ENCODE assay signal across 17 cellular contexts in the genomic region with DNA sequence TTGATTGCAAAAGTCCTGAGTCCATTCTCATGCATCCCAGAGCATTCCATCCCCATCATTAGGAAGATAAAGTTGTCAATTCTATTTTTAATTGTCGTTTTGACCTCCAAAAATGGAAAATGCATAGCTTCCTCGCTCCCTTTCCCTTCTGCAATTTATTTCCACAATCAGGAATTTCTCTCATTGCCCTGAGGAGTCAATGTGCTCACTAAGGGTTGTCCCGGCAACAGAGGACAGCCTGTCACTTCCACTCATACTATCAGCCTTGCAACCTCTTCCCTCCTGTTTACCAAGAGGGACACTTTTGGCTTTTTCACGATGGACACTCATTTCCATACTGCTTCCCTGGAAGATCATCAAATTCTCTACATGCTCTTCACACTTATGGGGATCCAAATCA.
"Had no signal": no experiment of that assay in that cellular context is flagged by ENCODE, and none has a peak within 500 bp of the region (broad histone marks: within the 10 kb centered on the region; RNA-seq: fewer than 3 reads in every experiment).

No MANE protein-coding gene starts in this region.

- H3K9me3 ChIP-seq: prostate gland, sigmoid colon, thyroid gland had no signal

- H3K4me3 Mint-ChIP-seq: effector memory CD8-positive, alpha-beta T cell; memory B cell; natural killer cell treated with Interleukin-12 subunit alpha and Interleukin-12 subunit beta and Interleukin-15 and Interleukin-18, amount 100 ng/mL, for 72 hours; neural progenitor cell; stimulated activated effector memory CD8-positive, alpha-beta T cell treated with anti-CD3 and anti-CD28 coated beads, Interleukin-12 subunit alpha, Interleukin-12 subunit beta, amount 100 ng/mL, for 72 hours had no signal

- H3K4me1 ChIP-seq: neural progenitor cell, prostate gland, sigmoid colon, stomach had no signal

- H3K27me3 ChIP-seq: neural progenitor cell, sigmoid colon, thyroid gland had no signal

- H3K36me3 ChIP-seq: neural progenitor cell, prostate gland, sigmoid colon, thyroid gland had no signal

- H3K4me1 Mint-ChIP-seq: memory B cell; stimulated activated effector memory CD8-positive, alpha-beta T cell treated with anti-CD3 and anti-CD28 coated beads, Interleukin-12 subunit alpha, Interleukin-12 subunit beta, amount 100 ng/mL, for 72 hours had no signal

- H3K36me3 Mint-ChIP-seq: memory B cell; natural killer cell treated with Interleukin-12 subunit alpha and Interleukin-12 subunit beta and Interleukin-15 and Interleukin-18, amount 100 ng/mL, for 72 hours; neural progenitor cell; stimulated activated effector memory CD8-positive, alpha-beta T cell treated with anti-CD3 and anti-CD28 coated beads, Interleukin-12 subunit alpha, Interleukin-12 subunit beta, amount 100 ng/mL, for 72 hours had no signal

- H3K9me3 Mint-ChIP-seq: effector memory CD8-positive, alpha-beta T cell; natural killer cell treated with Interleukin-12 subunit alpha and Interleukin-12 subunit beta and Interleukin-15 and Interleukin-18, amount 100 ng/mL, for 72 hours had no signal

- H3K4me3 ChIP-seq: coronary artery, lung, neural progenitor cell, prostate gland, sigmoid colon, stomach, thyroid gland had no signal

- H3K27ac Mint-ChIP-seq: effector memory CD8-positive, alpha-beta T cell; memory B cell; natural killer cell treated with Interleukin-12 subunit alpha and Interleukin-12 subunit beta and Interleukin-15 and Interleukin-18, amount 100 ng/mL, for 72 hours; neural progenitor cell; stimulated activated effector memory CD8-positive, alpha-beta T cell treated with anti-CD3 and anti-CD28 coated beads, Interleukin-12 subunit alpha, Interleukin-12 subunit beta, amount 100 ng/mL, for 72 hours had no signal

- H3K9ac ChIP-seq: neural progenitor cell had no signal

- DNase-seq: dermis blood vessel endothelial cell; effector memory CD8-positive, alpha-beta T cell; kidney; right cardiac atrium; sigmoid colon; stimulated activated CD4-positive, alpha-beta T cell treated with anti-CD3 and anti-CD28 coated beads, Interleukin-2, amount 100 ng/mL, for 24 hours; stimulated activated CD4-positive, alpha-beta T cell treated with anti-CD3 and anti-CD28 coated beads, Interleukin-4, amount 100 ng/mL, for 24 hours; stimulated activated naive CD4-positive, alpha-beta T cell treated with Interleukin-2 at 50 U/mL for 16 hours; stomach had no signal
